12 cellular contexts compared by ENCODE assay signal in genomic region chr2:176247859-176248258, GRCh38. TPM values are rescaled to one million over a fixed set of nuclear protein-coding genes. Genes with fewer than 3 reads are reported as not detected.
"Had no signal": no experiment of that assay in that cellular context is flagged by ENCODE, and none has a peak within 500 bp of the region (broad histone marks: within the 10 kb centered on the region; RNA-seq: fewer than 3 reads in every experiment).

No MANE protein-coding gene starts in this region.

- FAIRE-seq: H1, H54 had no signal

- H3K4me2 ChIP-seq: GM23338 had no signal

- H3K4me1 ChIP-seq: HAP-1 had no signal

- H3K4me3 ChIP-seq: GM23248, GM23338, HAP-1 had no signal

- H3K9ac ChIP-seq: GM23248 had no signal

- DNase-seq: GM23248, GOT3, H7, H9, HCEC 1CT, HFFc6 had no signal

- H2AFZ ChIP-seq: GM23248, GM23338 had no signal

- ATAC-seq: GM23338, HCT116 had no signal

- H3K36me3 ChIP-seq: HAP-1 had no signal

- H3K27ac ChIP-seq: GM23248 had no signal

RNA-seq across cellular contexts. Expression of gene HOXD1, which starts 59.4 kb away (rescaled TPM):
- total RNA-seq: GM23338, H1, H4, H7, H9, HFFc6 had no signal
- polyA plus RNA-seq: GM23338 had no signal
